Comparison of ENCODE assay signal across 1 cellular context in genomic region chr2:218138047-218138446, GRCh38.
TF ChIP-seq lines count a peak whose summit lies in the region.

No MANE protein-coding gene starts in this region.

TF ChIP-seq in GM23338, 12 proteins besides CTCF, POLR2A, EP300 and RAD21 (continued from another document):
- TF ChIP-seq ZNF462 (CRISPR knock-in tag; IDR thresholded peaks at IDR 0.05) (no peak), CREB1 (CRISPR knock-in tag; IDR thresholded peaks at IDR 0.05; ENCODE audit: low read depth) (no peak), STAT1 (IDR thresholded peaks at IDR 0.05; ENCODE audit: unreplicated experiment) (no peak), REST (IDR thresholded peaks at IDR 0.05; ENCODE audit: unreplicated experiment) (no peak), ZNF114 (CRISPR knock-in tag; IDR thresholded peaks at IDR 0.05) (no peak), POLR2AphosphoS5 (IDR thresholded peaks at IDR 0.05; ENCODE audit: low read depth) (no peak), EZH2phosphoT487 (IDR thresholded peaks at IDR 0.05; ENCODE audit: unreplicated experiment) (no peak), NANOG (IDR thresholded peaks at IDR 0.05; ENCODE audit: borderline replicate concordance) (no peak), ZNF331 (CRISPR knock-in tag; IDR thresholded peaks at IDR 0.05; ENCODE audit: low read depth) (no peak)
